In the genomic region with DNA sequence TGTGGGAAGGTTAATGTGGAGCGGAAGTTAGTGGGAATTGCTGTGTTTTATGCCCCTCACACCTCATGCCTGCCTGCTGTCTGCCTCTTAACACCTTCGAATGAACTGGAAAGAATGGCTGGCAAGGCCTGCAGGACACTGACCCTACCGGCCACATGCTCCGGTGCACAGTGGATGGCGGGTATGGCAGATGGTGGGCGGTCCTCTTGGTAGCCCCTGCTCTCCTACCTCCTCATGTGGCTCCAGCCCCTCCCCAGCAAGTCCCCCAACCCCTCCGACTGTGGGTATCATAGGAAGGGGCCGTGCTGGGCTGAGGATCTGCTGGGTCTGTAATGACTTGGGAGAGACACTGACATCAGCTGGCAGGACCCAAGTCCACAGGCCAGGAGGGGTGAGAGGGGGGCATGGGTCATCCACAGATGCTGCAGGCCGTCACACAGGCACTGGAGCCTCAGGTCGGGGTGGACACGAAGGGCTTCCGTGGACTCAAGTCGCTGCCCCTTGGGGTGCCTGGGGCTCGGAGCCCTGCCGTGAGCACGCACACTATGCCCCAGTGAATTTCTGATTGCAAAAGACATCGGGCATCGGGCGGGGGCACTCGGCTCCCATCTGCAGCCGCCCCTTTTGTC, we compare ENCODE assay signal across 15 cellular contexts.
DNase-seq lines count a peak whose midpoint lies in the region; ATAC-seq, FAIRE-seq and TF ChIP-seq lines count a peak whose summit lies in the region.
"Had no signal": no experiment of that assay in that cellular context is flagged by ENCODE, and none has a peak within 500 bp of the region (broad histone marks: within the 10 kb centered on the region; RNA-seq: fewer than 3 reads in every experiment).

No MANE protein-coding gene starts in this region.

- peaks cover 35% of the 10 kb centered on the region for H3K4me1 Mint-ChIP-seq in nephron progenitor cell
- no peaks in the 10 kb centered on the region for H3K4me1 Mint-ChIP-seq in activated CD4-positive, alpha-beta T cell treated with anti-CD3 and anti-CD28 coated beads, Interleukin-2, amount 10 ng/mL, durations not matched to agents 24 days and 14 days
- H3K4me1 Mint-ChIP-seq: CD4-positive, CD25-positive, alpha-beta regulatory T cell had no signal

- DNase-seq in Right ventricle myocardium superior: peak; percentile 23
- DNase-seq in left ventricle myocardium inferior: no peak
- no peak for DNase-seq in H1 (ENCODE audit: low read depth in 1 of 2, low spot score in 2 of 2)
- DNase-seq in nephron progenitor cell: no peak
- peak; percentile 37 to 69 for DNase-seq in aorta
- no peak for DNase-seq in activated CD8-positive, alpha-beta memory T cell treated with anti-CD3 and anti-CD28 coated beads, Interleukin-2, amount 50 U/mL, for 4 hours
- DNase-seq in activated CD4-positive, alpha-beta T cell treated with anti-CD3 and anti-CD28 coated beads, Interleukin-2, amount 10 ng/mL, durations not matched to agents 24 days and 14 days: no peak
- DNase-seq: ACHN; CD4-positive, CD25-positive, alpha-beta regulatory T cell; DMS53; GF-D8; H9 had no signal

- WGBS in H1 (ENCODE audit: extremely low coverage in 1 of 2, insufficient coverage in 1 of 2, insufficient read length in 1 of 2, insufficient replicate concordance in 2 of 2, low coverage in 1 of 2, low lambda C conversion rate in 2 of 2, missing lambda C conversion rate in 1 of 2), 2 experiments: 89 to 100% methylated on average over 1 to 18 of the region's 21 CpGs
- WGBS in aorta, 2 donors: 62 to 71% methylated on average over 21 of the region's 21 CpGs

- no peak overlapping the region for H4K8ac ChIP-seq in H1 (ENCODE audit: extremely low read depth, insufficient read depth, low read length)

- H3K56ac ChIP-seq in H1 (replicated peaks; ENCODE audit: insufficient read length, low read depth, low read length): no peak overlapping the region

- TF ChIP-seq POLR2A in H1 (IDR thresholded peaks at IDR 0.05; ENCODE audit: control extremely low read depth in 1 of 2, low read depth in 2 of 2, low read length in 2 of 2): no peak

- H3K4ac ChIP-seq in H1 (replicated peaks; ENCODE audit: insufficient read length, low read depth, low read length): no peak overlapping the region

- peak overlapping the region; percentile 29 for H3K27ac Mint-ChIP-seq in nephron progenitor cell
- H3K27ac Mint-ChIP-seq in activated CD4-positive, alpha-beta T cell treated with anti-CD3 and anti-CD28 coated beads, Interleukin-2, amount 10 ng/mL, durations not matched to agents 24 days and 14 days: no peak overlapping the region
- H3K27ac Mint-ChIP-seq: CD4-positive, CD25-positive, alpha-beta regulatory T cell; GM23338; H9 had no signal

- no peak for TF ChIP-seq EP300 in H1 (IDR thresholded peaks at IDR 0.05; ENCODE audit: borderline replicate concordance in 1 of 2, low read depth in 2 of 2, low read length in 2 of 2)

- no peak for TF ChIP-seq RAD21 in H1 (IDR thresholded peaks at IDR 0.05 in 1 of 2, conservative IDR thresholded peaks at IDR 0.05 in 1 of 2; ENCODE audit: low read depth in 2 of 2, low read length in 2 of 2)

- H3K27me3 Mint-ChIP-seq in nephron progenitor cell (ENCODE audit: low read depth, poor library complexity): peaks cover 69% of the 10 kb centered on the region
- H3K27me3 Mint-ChIP-seq in activated CD4-positive, alpha-beta T cell treated with anti-CD3 and anti-CD28 coated beads, Interleukin-2, amount 10 ng/mL, durations not matched to agents 24 days and 14 days: no peaks in the 10 kb centered on the region
- H3K27me3 Mint-ChIP-seq: CD4-positive, CD25-positive, alpha-beta regulatory T cell had no signal

- H3K4me3 Mint-ChIP-seq in nephron progenitor cell: no peak overlapping the region
- no peak overlapping the region for H3K4me3 Mint-ChIP-seq in activated CD4-positive, alpha-beta T cell treated with anti-CD3 and anti-CD28 coated beads, Interleukin-2, amount 10 ng/mL, durations not matched to agents 24 days and 14 days
- H3K4me3 Mint-ChIP-seq: CD4-positive, CD25-positive, alpha-beta regulatory T cell; GM23338; H9 had no signal

- H3K9ac ChIP-seq in H1 (replicated peaks in 1 of 4; ENCODE audit: extremely low read depth in 1 of 4, low read depth in 3 of 4, low read length in 3 of 4): no peak overlapping the region
- H3K9ac ChIP-seq: BLaER1 treated with 17β-estradiol and CSF1 and Interleukin-3, amounts not matched to agents 10 nM and 100 nM had no signal

- ATAC-seq in Right ventricle myocardium superior (ENCODE audit: poor library complexity): no peak
- no peak for ATAC-seq in aorta (ENCODE audit: low FRiP score)
- ATAC-seq: GM23338 had no signal

- H2BK12ac ChIP-seq in H1 (ENCODE audit: low read depth, low read length): no peak overlapping the region

- H3K27me3 ChIP-seq in left ventricle myocardium inferior (ENCODE audit: low read depth) (peaks cover 38% of the 10 kb centered on the region), H1 (replicated peaks in 1 of 4; ENCODE audit: control insufficient read depth in 3 of 4, extremely low read depth in 1 of 4, insufficient read depth in 3 of 4, low read length in 3 of 4) (no peaks in the 10 kb centered on the region), aorta (ENCODE audit: control insufficient read depth in 1 of 2, insufficient read depth in 2 of 2, low read length in 1 of 2) (no peaks in the 10 kb centered on the region)

- no peaks in the 10 kb centered on the region for H3K36me3 Mint-ChIP-seq in nephron progenitor cell (ENCODE audit: low read depth)
- no peaks in the 10 kb centered on the region for H3K36me3 Mint-ChIP-seq in activated CD4-positive, alpha-beta T cell treated with anti-CD3 and anti-CD28 coated beads, Interleukin-2, amount 10 ng/mL, durations not matched to agents 24 days and 14 days (ENCODE audit: low read depth)
- H3K36me3 Mint-ChIP-seq: CD4-positive, CD25-positive, alpha-beta regulatory T cell had no signal

- no peak for FAIRE-seq in H1 (lab: Jason Lieb, UNC)
- FAIRE-seq: GM18507 had no signal

- H3K4me2 ChIP-seq in H1 (ENCODE audit: insufficient read depth in 1 of 2, low read depth in 2 of 2, low read length in 2 of 2): no peak overlapping the region
- H3K4me2 ChIP-seq: BLaER1 treated with 17β-estradiol and CSF1 and Interleukin-3, amounts not matched to agents 10 nM and 100 nM; GM23338 had no signal

- no peak overlapping the region for H2BK5ac ChIP-seq in H1 (ENCODE audit: low read depth, low read length)

- H3K4me1 ChIP-seq in left ventricle myocardium inferior: no peaks in the 10 kb centered on the region
- H3K4me1 ChIP-seq in H1 (replicated peaks in 1 of 4; ENCODE audit: control insufficient read depth in 3 of 4, insufficient read depth in 4 of 4, low read length in 3 of 4): peaks cover 0 to 10% (median 0%) of the 10 kb centered on the region in 4 experiments; a peak in 4 of 7 replicates
- H3K4me1 ChIP-seq in aorta (ENCODE audit: control insufficient read depth in 1 of 2, insufficient read depth in 2 of 2, low read length in 2 of 2): no peaks in the 10 kb centered on the region

- CTCF ChIA-PET in H1 (lab: Charles Lee; ENCODE audit: partially characterized antibody): interaction anchor here (0.6 kb wide), 1 partner anchor 10 kb away, joined by 3 read pairs; no protein-coding TSS in a partner anchor

- no peak overlapping the region for H3K23ac ChIP-seq in H1 (ENCODE audit: insufficient read length)

- H4K20me1 ChIP-seq in H1 (replicated peaks in 1 of 2; ENCODE audit: control insufficient read depth in 1 of 2, insufficient read depth in 2 of 2, low read length in 2 of 2): no peaks in the 10 kb centered on the region
- H4K20me1 ChIP-seq: BLaER1 treated with 17β-estradiol and CSF1 and Interleukin-3, amounts not matched to agents 10 nM and 100 nM had no signal

- no peak overlapping the region for H4K91ac ChIP-seq in H1 (replicated peaks; ENCODE audit: insufficient read length, low read length)

- POLR2A ChIA-PET in H1 (lab: Charles Lee; ENCODE audit: partially characterized antibody): no interaction called here

- H3K18ac ChIP-seq in H1 (ENCODE audit: extremely low read depth, low read length): no peak overlapping the region

- H3K36me3 ChIP-seq in left ventricle myocardium inferior (no peaks in the 10 kb centered on the region), H1 (ENCODE audit: control insufficient read depth in 2 of 4, insufficient read depth in 4 of 4, low read length in 3 of 4) (no peaks in the 10 kb centered on the region), aorta (ENCODE audit: control insufficient read depth in 1 of 2, insufficient read depth in 2 of 2, low read length in 1 of 2) (no peaks in the 10 kb centered on the region)
- H3K36me3 ChIP-seq: BLaER1 treated with 17β-estradiol and CSF1 and Interleukin-3, amounts not matched to agents 10 nM and 100 nM had no signal

- no peak overlapping the region for H2BK20ac ChIP-seq in H1 (ENCODE audit: low read length)

- no peaks in the 10 kb centered on the region for H3K9me3 ChIP-seq in left ventricle myocardium inferior (replicated peaks)
- H3K9me3 ChIP-seq in H1 (ENCODE audit: insufficient read depth in 2 of 2, low read depth in 1 of 2, low read length in 1 of 2): no peaks in the 10 kb centered on the region
- no peaks in the 10 kb centered on the region for H3K9me3 ChIP-seq in aorta (ENCODE audit: control insufficient read depth, low read length)
- H3K9me3 ChIP-seq: BLaER1 treated with 17β-estradiol and CSF1 and Interleukin-3, amounts not matched to agents 10 nM and 100 nM had no signal

- H4K5ac ChIP-seq in H1 (ENCODE audit: insufficient read length, low read depth, low read length): no peak overlapping the region

- H2BK15ac ChIP-seq in H1 (ENCODE audit: low read length): 0 out of 2 replicates have a peak overlapping the region, but pooled peaks have one; percentile 95

- intact Hi-C loops in Right ventricle myocardium superior (cut with DNase I) (no loop called here), left ventricle myocardium inferior (cut with micrococcal nuclease) (no loop called here), aorta (cut with DNase I) (no loop called here)
- intact Hi-C loops in activated CD4-positive, alpha-beta T cell treated with anti-CD3 and anti-CD28 coated beads, Interleukin-2, amount 10 ng/mL, durations not matched to agents 24 days and 14 days (cut with micrococcal nuclease): no loop called here

- peaks cover 8% of the 10 kb centered on the region; the same call in 1 of the 2 replicates for H3K23me2 ChIP-seq in H1 (ENCODE audit: low read depth, low read length)

- H3K4me3 ChIP-seq in left ventricle myocardium inferior: no peak overlapping the region
- no peak overlapping the region for H3K4me3 ChIP-seq in H1 (ENCODE audit: extremely low read depth in 1 of 4, insufficient read depth in 2 of 4, low read depth in 3 of 4, low read length in 4 of 4)
- H3K4me3 ChIP-seq in aorta (ENCODE audit: low read length in 2 of 2): no peak overlapping the region
- H3K4me3 ChIP-seq: BLaER1 treated with 17β-estradiol and CSF1 and Interleukin-3, amounts not matched to agents 10 nM and 100 nM; GM23338 had no signal

- no peak overlapping the region for H3K14ac ChIP-seq in H1 (ENCODE audit: insufficient read length)

- H3K9me3 Mint-ChIP-seq in nephron progenitor cell: no peaks in the 10 kb centered on the region
- H3K9me3 Mint-ChIP-seq in activated CD4-positive, alpha-beta T cell treated with anti-CD3 and anti-CD28 coated beads, Interleukin-2, amount 10 ng/mL, durations not matched to agents 24 days and 14 days: peaks cover 6% of the 10 kb centered on the region
- H3K9me3 Mint-ChIP-seq: H9 had no signal

- no peak for TF ChIP-seq CTCF in left ventricle myocardium inferior (IDR thresholded peaks at IDR 0.05; ENCODE audit: borderline replicate concordance)
- TF ChIP-seq CTCF in H1 (IDR thresholded peaks at IDR 0.05; ENCODE audit: control extremely low read depth in 1 of 3, insufficient read depth in 1 of 3, low read depth in 1 of 3, low read length in 3 of 3): no peak
- no peak for TF ChIP-seq CTCF in nephron progenitor cell (IDR thresholded peaks at IDR 0.05)

- no peaks in the 10 kb centered on the region for H3K79me1 ChIP-seq in H1 (ENCODE audit: low read depth, low read length)

- H2AFZ ChIP-seq in H1 (ENCODE audit: low read length): no peak overlapping the region
- H2AFZ ChIP-seq: GM23338 had no signal

- H3K79me2 ChIP-seq in H1 (ENCODE audit: control insufficient read depth in 1 of 2, insufficient read depth in 2 of 2, low read length in 2 of 2): no peaks in the 10 kb centered on the region

- H3K27ac ChIP-seq in left ventricle myocardium inferior (replicated peaks) (no peak overlapping the region), H1 (ENCODE audit: low read depth, low read length) (no peak overlapping the region), aorta (ENCODE audit: low read depth in 1 of 2, low read length in 2 of 2) (no peak overlapping the region)
- H3K27ac ChIP-seq: BLaER1 treated with 17β-estradiol and CSF1 and Interleukin-3, amounts not matched to agents 10 nM and 100 nM had no signal

- H2AK5ac ChIP-seq in H1 (ENCODE audit: low read depth, low read length): no peak overlapping the region

- H2BK120ac ChIP-seq in H1 (replicated peaks; ENCODE audit: low read depth, low read length): no peak overlapping the region

Comparison
In these comparisons a context has a peak if more than half of its experiments do, and no peak if none do; other contexts are left out.
1. DNase-seq: peak in Right ventricle myocardium superior (single experiment) and aorta (2 of 2); none in left ventricle myocardium inferior (single experiment), H1 (0 of 2), nephron progenitor cell (single experiment), activated CD8-positive, alpha-beta memory T cell treated with anti-CD3 and anti-CD28 coated beads, Interleukin-2, amount 50 U/mL, for 4 hours (single experiment) and activated CD4-positive, alpha-beta T cell treated with anti-CD3 and anti-CD28 coated beads, Interleukin-2, amount 10 ng/mL, durations not matched to agents 24 days and 14 days (single experiment).